8 cellular contexts compared by ENCODE assay signal in genomic region chr13:36297259-36297599, GRCh38. TPM values are rescaled to one million over a fixed set of nuclear protein-coding genes. Genes with fewer than 3 reads are reported as not detected.
DNase-seq lines count a peak whose midpoint lies in the region; ATAC-seq and TF ChIP-seq lines count a peak whose summit lies in the region.

No MANE protein-coding gene starts in this region.

- no peaks in the 10 kb centered on the region for H3K9me3 Mint-ChIP-seq in activated CD4-positive, alpha-beta T cell treated with anti-CD3 and anti-CD28 coated beads, Interleukin-2, amount 10 ng/mL, durations not matched to agents 7 days and 5 days
- no peaks in the 10 kb centered on the region for H3K9me3 Mint-ChIP-seq in activated CD8-positive, alpha-beta T cell treated with anti-CD3 and anti-CD28 coated beads for 36 hours

- no peak overlapping the region for H3K27ac ChIP-seq in left ventricle myocardium inferior (replicated peaks)
- H3K27ac ChIP-seq in sigmoid colon = peak overlapping the region; percentile 78 to 93 (median 87)

- H3K9me3 ChIP-seq in left ventricle myocardium inferior (replicated peaks) (no peaks in the 10 kb centered on the region), sigmoid colon (no peaks in the 10 kb centered on the region)

- ATAC-seq in HG03175 (IDR thresholded peaks at IDR 0.05; ENCODE audit: unreplicated experiment) = peak; percentile 61
- ATAC-seq in activated CD8-positive, alpha-beta T cell treated with anti-CD3 and anti-CD28 coated beads for 36 hours = no peak

- H3K4me3 Mint-ChIP-seq in activated CD4-positive, alpha-beta T cell treated with anti-CD3 and anti-CD28 coated beads, Interleukin-2, amount 10 ng/mL, durations not matched to agents 7 days and 5 days = peak overlapping the region; percentile 73
- H3K4me3 Mint-ChIP-seq in activated CD8-positive, alpha-beta T cell treated with anti-CD3 and anti-CD28 coated beads for 36 hours = peak overlapping the region; percentile 78

- H3K27me3 ChIP-seq in left ventricle myocardium inferior (ENCODE audit: low read depth) (no peaks in the 10 kb centered on the region), sigmoid colon (no peaks in the 10 kb centered on the region)

- TF ChIP-seq POLR2A in sigmoid colon (IDR thresholded peaks at IDR 0.05) = no peak

- no peak for TF ChIP-seq EP300 in sigmoid colon (IDR thresholded peaks at IDR 0.05)

- TF ChIP-seq CTCF in activated CD8-positive, alpha-beta T cell treated with anti-CD3 and anti-CD28 coated beads for 36 hours (IDR thresholded peaks at IDR 0.05) = no peak
- TF ChIP-seq CTCF in left ventricle myocardium inferior (IDR thresholded peaks at IDR 0.05; ENCODE audit: borderline replicate concordance) (no peak), sigmoid colon (IDR thresholded peaks at IDR 0.05) (no peak)

- no peak for DNase-seq in activated CD4-positive, alpha-beta T cell treated with anti-CD3 and anti-CD28 coated beads, Interleukin-2, amount 10 ng/mL, durations not matched to agents 7 days and 5 days
- DNase-seq in activated CD4-positive, alpha-beta T cell treated with anti-CD3 and anti-CD28 coated beads for 48 hours = no peak
- DNase-seq in activated CD8-positive, alpha-beta T cell treated with anti-CD3 and anti-CD28 coated beads for 36 hours = no peak
- DNase-seq in left ventricle myocardium inferior (no peak), sigmoid colon (no peak), RKO (ENCODE audit: low spot score) (no peak), HT-29 (ENCODE audit: low spot score) (no peak)

- H3K27ac Mint-ChIP-seq in activated CD4-positive, alpha-beta T cell treated with anti-CD3 and anti-CD28 coated beads, Interleukin-2, amount 10 ng/mL, durations not matched to agents 7 days and 5 days = peak overlapping the region; percentile 21
- H3K27ac Mint-ChIP-seq in activated CD8-positive, alpha-beta T cell treated with anti-CD3 and anti-CD28 coated beads for 36 hours = no peak overlapping the region

- 4 to 8% methylated on average over 11 of the region's 11 CpGs for WGBS in sigmoid colon, 2 donors

- CTCF ChIA-PET in activated CD4-positive, alpha-beta T cell treated with anti-CD3 and anti-CD28 coated beads, Interleukin-2, amount 10 ng/mL, durations not matched to agents 7 days and 5 days (lab: Charles Lee) = no interaction called here
- CTCF ChIA-PET in activated CD8-positive, alpha-beta T cell treated with anti-CD3 and anti-CD28 coated beads for 36 hours (lab: Charles Lee) = interaction anchor here (4.1 kb wide), 1 partner anchor 14 kb away, joined by 15 read pairs; no protein-coding TSS in a partner anchor

- H3K4me1 Mint-ChIP-seq in activated CD4-positive, alpha-beta T cell treated with anti-CD3 and anti-CD28 coated beads, Interleukin-2, amount 10 ng/mL, durations not matched to agents 7 days and 5 days = peaks cover 13% of the 10 kb centered on the region
- peaks cover 8% of the 10 kb centered on the region for H3K4me1 Mint-ChIP-seq in activated CD8-positive, alpha-beta T cell treated with anti-CD3 and anti-CD28 coated beads for 36 hours (ENCODE audit: low read depth)

- no peaks in the 10 kb centered on the region for H3K36me3 ChIP-seq in left ventricle myocardium inferior
- no peaks in the 10 kb centered on the region for H3K36me3 ChIP-seq in sigmoid colon

- peaks cover 37% of the 10 kb centered on the region for H3K27me3 Mint-ChIP-seq in activated CD4-positive, alpha-beta T cell treated with anti-CD3 and anti-CD28 coated beads, Interleukin-2, amount 10 ng/mL, durations not matched to agents 7 days and 5 days
- peaks cover 32% of the 10 kb centered on the region for H3K27me3 Mint-ChIP-seq in activated CD8-positive, alpha-beta T cell treated with anti-CD3 and anti-CD28 coated beads for 36 hours

- H3K4me3 ChIP-seq in left ventricle myocardium inferior = peak overlapping the region; percentile 73
- peak overlapping the region; percentile 55 to 75 (median 64) for H3K4me3 ChIP-seq in sigmoid colon

- intact Hi-C loops in activated CD8-positive, alpha-beta T cell treated with anti-CD3 and anti-CD28 coated beads for 36 hours (cut with micrococcal nuclease) = no loop called here
- intact Hi-C loops in left ventricle myocardium inferior (cut with micrococcal nuclease) = no loop called here
- intact Hi-C loops in sigmoid colon (cut with DNase I) = loop anchor here (2.0 kb wide), 1 partner anchor 48 kb away; no protein-coding TSS in a partner anchor

- POLR2A ChIA-PET in activated CD4-positive, alpha-beta T cell treated with anti-CD3 and anti-CD28 coated beads, Interleukin-2, amount 10 ng/mL, durations not matched to agents 7 days and 5 days (lab: Charles Lee) = no interaction called here
- POLR2A ChIA-PET in activated CD8-positive, alpha-beta T cell treated with anti-CD3 and anti-CD28 coated beads for 36 hours (lab: Charles Lee) = interaction anchor here (1.0 kb wide), 1 partner anchor 15 kb away, joined by 3 read pairs; no protein-coding TSS in a partner anchor

- H3K36me3 Mint-ChIP-seq in activated CD4-positive, alpha-beta T cell treated with anti-CD3 and anti-CD28 coated beads, Interleukin-2, amount 10 ng/mL, durations not matched to agents 7 days and 5 days (ENCODE audit: low read depth) = peaks cover 5% of the 10 kb centered on the region
- H3K36me3 Mint-ChIP-seq in activated CD8-positive, alpha-beta T cell treated with anti-CD3 and anti-CD28 coated beads for 36 hours (ENCODE audit: low read depth) = no peaks in the 10 kb centered on the region

- peaks cover 17% of the 10 kb centered on the region for H3K4me1 ChIP-seq in left ventricle myocardium inferior
- H3K4me1 ChIP-seq in sigmoid colon = peaks cover 0 to 15% (median 2%) of the 10 kb centered on the region in 4 donors

RNA-seq across cellular contexts. Expression of gene CCDC169, which starts 0.4 kb away (rescaled TPM):
- total RNA-seq in activated CD4-positive, alpha-beta T cell treated with anti-CD3 and anti-CD28 coated beads, Interleukin-2, amount 10 ng/mL, durations not matched to agents 7 days and 5 days = under 1 TPM in 1 of 2 experiments, not detected in 1; 0.17 TPM
- total RNA-seq in activated CD8-positive, alpha-beta T cell treated with anti-CD3 and anti-CD28 coated beads for 36 hours = not detected
- total RNA-seq in left ventricle myocardium inferior (0.69 TPM), sigmoid colon (10 to 100 TPM in 1 of 4 donors, 1 to 10 TPM in 3; 3.0 to 12.5 (median 3.1) TPM)
- polyA plus RNA-seq in sigmoid colon = under 1 TPM in 1 of 3 donors, not detected in 2; 0.42 TPM
- not detected in 2 replicates for total RNA-seq in HT-29 (2014; rRNA removed; shearing (Covaris generic))

RNA-seq across cellular contexts. Expression of gene SPART, which starts 49.0 kb away (rescaled TPM):
- total RNA-seq in activated CD4-positive, alpha-beta T cell treated with anti-CD3 and anti-CD28 coated beads, Interleukin-2, amount 10 ng/mL, durations not matched to agents 7 days and 5 days = 10 to 100 TPM; 20.9 to 24.9 TPM
- 10 to 100 TPM; 16.0 to 16.4 TPM for total RNA-seq in activated CD8-positive, alpha-beta T cell treated with anti-CD3 and anti-CD28 coated beads for 36 hours
- total RNA-seq in left ventricle myocardium inferior = 32.7 TPM
- 10 to 100 TPM; 83.2 to 99.9 (median 90.9) TPM for total RNA-seq in sigmoid colon
- 10 to 100 TPM in 2 of 3 donors, 1 to 10 TPM in 1; 4.6 to 13.8 (median 10.1) TPM for polyA plus RNA-seq in sigmoid colon
- not detected in 2 replicates for total RNA-seq in HT-29 (2014; rRNA removed; shearing (Covaris generic))

Comparison
In these comparisons a context has a peak if more than half of its experiments do, and no peak if none do; other contexts are left out.
1. RNA of gene SPART, which starts 49.0 kb away (total RNA-seq): 83.2 to 99.9 TPM in sigmoid colon, 32.7 TPM in left ventricle myocardium inferior (single experiment), 20.9 to 24.9 TPM in activated CD4-positive, alpha-beta T cell treated with anti-CD3 and anti-CD28 coated beads, Interleukin-2, amount 10 ng/mL, durations not matched to agents 7 days and 5 days and 16.0 to 16.4 TPM in activated CD8-positive, alpha-beta T cell treated with anti-CD3 and anti-CD28 coated beads for 36 hours; not detected in HT-29; every median in the first group is over 10 times any median in the second.